ENCODE assay signal across 9 cellular contexts in the genomic region with DNA sequence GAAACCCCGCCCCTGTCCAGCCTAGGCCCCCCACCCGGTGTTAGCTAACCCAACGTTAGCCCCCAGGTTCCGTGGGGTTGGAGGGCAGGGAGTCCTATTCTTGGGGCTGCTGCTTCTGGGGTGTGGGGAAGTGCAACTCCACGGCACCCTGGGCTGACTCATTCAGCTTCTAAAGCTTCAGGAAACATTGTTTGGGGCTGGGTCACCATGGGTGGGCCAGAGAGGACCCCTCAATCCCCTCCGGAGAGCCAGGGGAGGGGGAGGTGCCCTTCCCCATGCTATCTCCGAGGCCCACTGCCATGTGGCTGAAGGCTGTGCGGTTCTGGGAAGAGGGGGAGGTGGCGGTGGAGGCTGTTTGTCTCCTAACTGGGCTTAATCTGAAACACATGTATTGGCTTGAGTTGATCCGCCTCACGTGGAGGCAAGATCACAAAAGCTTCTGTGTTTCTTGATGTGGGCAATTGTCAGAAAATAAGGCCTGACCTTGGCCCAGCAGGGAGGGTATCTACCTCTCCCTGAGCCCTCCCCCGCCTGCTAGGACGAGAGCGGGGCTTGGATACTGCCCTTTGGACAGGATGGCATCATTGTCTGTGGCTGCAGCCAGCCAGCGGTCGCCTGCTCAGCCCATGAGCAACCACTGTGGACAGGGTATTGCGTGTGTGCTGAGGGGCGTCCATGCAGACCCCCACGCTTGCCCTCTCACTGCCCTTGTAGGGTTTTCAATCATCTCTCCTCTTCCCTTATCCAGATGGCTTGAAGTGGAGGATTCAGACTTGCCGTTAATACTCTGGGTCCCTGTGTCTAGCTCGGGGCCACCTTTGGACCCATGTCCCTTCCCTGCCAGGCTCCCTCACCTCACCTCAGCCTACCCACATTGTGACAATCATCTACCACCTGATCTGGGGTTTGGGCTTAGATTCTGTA. TPM values are rescaled to one million over a fixed set of nuclear protein-coding genes. Genes with fewer than 3 reads are reported as not detected.
A peak's percentile ranks its signal among the peaks of the same experiment; 100 is the strongest.
DNase-seq lines count a peak whose midpoint lies in the region; ATAC-seq and TF ChIP-seq lines count a peak whose summit lies in the region.
"Had no signal": no experiment of that assay in that cellular context is flagged by ENCODE, and none has a peak within 500 bp of the region (broad histone marks: within the 10 kb centered on the region; RNA-seq: fewer than 3 reads in every experiment).

No MANE protein-coding gene starts in this region.

- 65% methylated on average over 21 of the region's 21 CpGs for WGBS in thymus

- H3K4me3 Mint-ChIP-seq in CD14-positive monocyte, result peak overlapping the region; percentile 50 to 74

- peak overlapping the region; percentile 52 for H3K4me3 ChIP-seq in brain microvascular endothelial cell (ENCODE audit: low read depth, low read length)
- H3K4me3 ChIP-seq in left lung, result peak overlapping the region; percentile 24 to 31
- peak overlapping the region; percentile 23 for H3K4me3 ChIP-seq in thymus (ENCODE audit: low read length)

- ATAC-seq in left lung (peak; percentile 19), HG03439 (IDR thresholded peaks at IDR 0.05; ENCODE audit: unreplicated experiment) (no peak), HG03442 (IDR thresholded peaks at IDR 0.05; ENCODE audit: unreplicated experiment) (no peak)

- no peaks in the 10 kb centered on the region for H3K9me3 Mint-ChIP-seq in CD14-positive monocyte

- no peaks in the 10 kb centered on the region for H3K36me3 ChIP-seq in brain microvascular endothelial cell (replicated peaks)
- H3K36me3 ChIP-seq in left lung, result no peaks in the 10 kb centered on the region
- no peaks in the 10 kb centered on the region for H3K36me3 ChIP-seq in thymus (ENCODE audit: control insufficient read depth, insufficient read depth)
- H3K36me3 ChIP-seq: neutrophil had no signal

- peaks cover 45% of the 10 kb centered on the region for H3K4me1 Mint-ChIP-seq in CD14-positive monocyte

- no peaks in the 10 kb centered on the region for H3K27me3 ChIP-seq in brain microvascular endothelial cell (replicated peaks)
- no peaks in the 10 kb centered on the region for H3K27me3 ChIP-seq in left lung
- no peaks in the 10 kb centered on the region for H3K27me3 ChIP-seq in thymus (ENCODE audit: control insufficient read depth, insufficient read depth)

- H3K4me1 ChIP-seq in left lung (peaks cover 6 to 60% of the 10 kb centered on the region in 2 donors), thymus (ENCODE audit: control insufficient read depth, insufficient read depth, low read length) (peaks cover 26% of the 10 kb centered on the region)

- no peak for DNase-seq in CD14-positive monocyte (ENCODE audit: low spot score)
- peak; percentile 70 for DNase-seq in MV-4-11 (lab: John Stamatoyannopoulos, UW)
- DNase-seq in brain microvascular endothelial cell, result peak; percentile 38
- no peak for DNase-seq in left lung
- DNase-seq in stimulated activated CD8-positive, alpha-beta memory T cell treated with anti-CD3 and anti-CD28 coated beads, Interleukin-4, amount 100 ng/mL, for 48 hours, result no peak

- H3K27ac ChIP-seq in brain microvascular endothelial cell, result no peak overlapping the region
- peak overlapping the region; percentile 66 to 83 for H3K27ac ChIP-seq in left lung
- peak overlapping the region; percentile 90 for H3K27ac ChIP-seq in thymus (ENCODE audit: low read depth)
- H3K27ac ChIP-seq: neutrophil had no signal

- H3K27ac Mint-ChIP-seq in CD14-positive monocyte, result peak overlapping the region; percentile 20 to 88 (median 72)

- H3K9me3 ChIP-seq in left lung (no peaks in the 10 kb centered on the region), thymus (ENCODE audit: control insufficient read depth) (no peaks in the 10 kb centered on the region)
- H3K9me3 ChIP-seq: neutrophil had no signal

- peaks cover 0 to 4% (median 0%) of the 10 kb centered on the region in 3 donors for H3K27me3 Mint-ChIP-seq in CD14-positive monocyte (ENCODE audit: low read depth in 3 of 3)

- TF ChIP-seq CTCF in CD14-positive monocyte (IDR thresholded peaks at IDR 0.05) (no peak), brain microvascular endothelial cell (IDR thresholded peaks at IDR 0.05; ENCODE audit: low read depth, low read length, missing control alignments) (no peak), left lung (IDR thresholded peaks at IDR 0.05) (no peak)

- intact Hi-C loops in CD14-positive monocyte (cut with micrococcal nuclease), result no loop called here
- intact Hi-C loops in left lung (cut with DNase I), result no loop called here

- in situ Hi-C loops in brain microvascular endothelial cell (cut with HindIII; ENCODE audit: low pct_ligation_motif_present, low sequenced_read_pairs), result no loop called here

- H3K36me3 Mint-ChIP-seq in CD14-positive monocyte, result peaks cover 0 to 4% of the 10 kb centered on the region in 2 donors

RNA-seq across cellular contexts. Expression of gene SERPINF1, which starts 1.3 kb away (rescaled TPM):
- 1 to 10 TPM; 8.0 to 9.9 TPM for polyA plus RNA-seq in CD14-positive monocyte
- 100 to 1,000 TPM; 218 to 224 TPM for total RNA-seq in left lung
- 445 TPM for polyA plus RNA-seq in thymus

RNA-seq across cellular contexts. Expression of gene SERPINF2, which starts 20.5 kb away (rescaled TPM):
- under 1 TPM; 0.75 to 0.79 TPM for polyA plus RNA-seq in CD14-positive monocyte
- 10 to 100 TPM in 1 of 2 donors, 1 to 10 TPM in 1; 4.2 to 32.6 TPM for total RNA-seq in left lung
- polyA plus RNA-seq in thymus, result 31.0 TPM

RNA-seq across cellular contexts. Expression of gene WDR81, which starts 38.7 kb away (rescaled TPM):
- polyA plus RNA-seq in CD14-positive monocyte (1 to 10 TPM; 6.2 to 8.8 TPM), thymus (27.0 TPM)
- 10 to 100 TPM; 31.8 to 44.2 TPM for total RNA-seq in left lung

RNA-seq across cellular contexts. Expression of gene TLCD2, which starts 53.0 kb away (rescaled TPM):
- polyA plus RNA-seq in CD14-positive monocyte, result not detected
- 10 to 100 TPM in 1 of 2 donors, 1 to 10 TPM in 1; 7.3 to 14.4 TPM for total RNA-seq in left lung
- polyA plus RNA-seq in thymus, result 1.5 TPM

Comparison
In these comparisons a context has a peak if more than half of its experiments do, and no peak if none do; other contexts are left out.
1. DNase-seq: peak in MV-4-11 (single experiment) and brain microvascular endothelial cell (single experiment); none in CD14-positive monocyte (single experiment), left lung (0 of 2) and stimulated activated CD8-positive, alpha-beta memory T cell treated with anti-CD3 and anti-CD28 coated beads, Interleukin-4, amount 100 ng/mL, for 48 hours (single experiment).
2. RNA of gene SERPINF1, which starts 1.3 kb away (polyA plus RNA-seq): 445 TPM in thymus (single experiment); 8.0 to 9.9 TPM in CD14-positive monocyte; every median in the first group is over 10 times any median in the second.
3. RNA of gene SERPINF2, which starts 20.5 kb away (polyA plus RNA-seq): 31.0 TPM in thymus (single experiment); 0.75 to 0.79 TPM in CD14-positive monocyte; every median in the first group is over 10 times any median in the second.
4. Peak in every context shown above with its lines, with median percentiles within 50 percentile points of each other: H3K4me3 ChIP-seq.